In genomic region chr16:21525029-21525895, GRCh38 we compare ENCODE assay signal across 1 cellular context.
A peak's percentile ranks its signal among the peaks of the same experiment; 100 is the strongest.
TF ChIP-seq lines count a peak whose summit lies in the region.
"Not testable (repeated sequence)": the region's sequence is repeated elsewhere in the genome, so short reads cannot be mapped to it uniquely, and the experiment has no call there.

No MANE protein-coding gene starts in this region.

TF ChIP-seq in K562, 482 proteins besides CTCF, POLR2A, EP300 and RAD21 (continued from another document and continues in another):
- TF ChIP-seq E2F1 (CRISPR knock-in tag; IDR thresholded peaks at IDR 0.05) (0 out of 2 replicates have a peak, but pooled peaks have one; percentile 30), MAFG (tag; conservative IDR thresholded peaks at IDR 0.05) (peak; percentile 90), SMARCE1 (IDR thresholded peaks at IDR 0.05) (peak; percentile 44; the same call in 1 of the 2 replicates), KAT7 (CRISPR knock-in tag; IDR thresholded peaks at IDR 0.05; ENCODE audit: borderline replicate concordance) (0 out of 2 replicates have a peak, but pooled peaks have one; percentile 70), ZNF511 (CRISPR knock-in tag; IDR thresholded peaks at IDR 0.05) (peak; percentile 55; the same call in 1 of the 2 replicates), MAFF (IDR thresholded peaks at IDR 0.05; ENCODE audit: low read length) (peak; percentile 45; the same call in 1 of the 2 replicates), HINFP (tag; conservative IDR thresholded peaks at IDR 0.05; ENCODE audit: low read depth) (peak; percentile 52; the same call in 1 of the 2 replicates), ZNF280A (IDR thresholded peaks at IDR 0.05; ENCODE audit: low read depth, partially characterized antibody) (peak; percentile 24), ATF3 (IDR thresholded peaks at IDR 0.05) (peak; percentile 74), STAT5A (IDR thresholded peaks at IDR 0.05; ENCODE audit: borderline replicate concordance, low read length) (0 out of 2 replicates have a peak, but pooled peaks have one; percentile 17), ZNF143 (CRISPR knock-in tag; IDR thresholded peaks at IDR 0.05) (peak; percentile 61; the same call in 1 of the 2 replicates), KDM1A (IDR thresholded peaks at IDR 0.05) (peak; percentile 34 to 36; a peak in 2 of 4 replicates), CTBP1 (IDR thresholded peaks at IDR 0.05; ENCODE audit: borderline replicate concordance) (peak; percentile 74), IRF9 (tag; IDR thresholded peaks at IDR 0.05) (peak; percentile 70), GABPB1 (CRISPR knock-in tag; IDR thresholded peaks at IDR 0.05) (peak; percentile 68), NRF1 (conservative IDR thresholded peaks at IDR 0.05 in 1 of 2, IDR thresholded peaks at IDR 0.05 in 1 of 2) (peak; percentile 18 to 21; a peak in 1 of 4 replicates), ZSCAN29 (IDR thresholded peaks at IDR 0.05) (0 out of 2 replicates have a peak, but pooled peaks have one; percentile 11), EP400 (IDR thresholded peaks at IDR 0.05) (peak; percentile 46), CBX3 (IDR thresholded peaks at IDR 0.05; ENCODE audit: borderline replicate concordance in 1 of 2, low read length in 2 of 2) (peak in 1 of 2 experiments; percentile 39; a peak in 1 of 3 replicates), CHD2 (IDR thresholded peaks at IDR 0.05; ENCODE audit: low read depth, low read length) (0 out of 2 replicates have a peak, but pooled peaks have one; percentile 33), CEBPB (tag; IDR thresholded peaks at IDR 0.05) (peak; percentile 99), DPF2 (IDR thresholded peaks at IDR 0.05) (peak; percentile 84), SMARCA5 (IDR thresholded peaks at IDR 0.05) (peak; percentile 86), ZBTB11 (CRISPR knock-in tag; IDR thresholded peaks at IDR 0.05) (peak in 1 of 3 experiments; percentile 55; a peak in 1 of 6 replicates), PBX2 (tag; conservative IDR thresholded peaks at IDR 0.05; ENCODE audit: low read depth) (peak; percentile 79), PRDM10 (IDR thresholded peaks at IDR 0.05; ENCODE audit: partially characterized antibody) (peak; percentile 72), TBL1XR1 (IDR thresholded peaks at IDR 0.05; ENCODE audit: low read length in 2 of 2) (peak in 1 of 2 experiments; percentile 56; a peak in 2 of 4 replicates), ZKSCAN1 (IDR thresholded peaks at IDR 0.05; ENCODE audit: low read depth, low read length) (0 out of 2 replicates have a peak, but pooled peaks have one; percentile 5)
- not testable (repeated sequence) for TF ChIP-seq ATF3 (CRISPR knock-in tag; conservative IDR thresholded peaks at IDR 0.05); PBX2 (CRISPR knock-in tag; IDR thresholded peaks at IDR 0.05; ENCODE audit: low read depth)
